Comparison of ENCODE assay signal across 11 cellular contexts in genomic region chr1:225921734-225922709, GRCh38. TPM values are rescaled to one million over a fixed set of nuclear protein-coding genes. Genes with fewer than 3 reads are reported as not detected.
A peak's percentile ranks its signal among the peaks of the same experiment; 100 is the strongest.
DNase-seq lines count a peak whose midpoint lies in the region; ATAC-seq and TF ChIP-seq lines count a peak whose summit lies in the region.
"Had no signal": no experiment of that assay in that cellular context is flagged by ENCODE, and none has a peak within 500 bp of the region (broad histone marks: within the 10 kb centered on the region; RNA-seq: fewer than 3 reads in every experiment).

No MANE protein-coding gene starts in this region.

- H3K27me3 ChIP-seq in breast epithelium (no peaks in the 10 kb centered on the region), neutrophil (no peaks in the 10 kb centered on the region)

- H3K4me1 ChIP-seq in breast epithelium (peaks cover 0 to 19% of the 10 kb centered on the region in 2 donors), neutrophil (ENCODE audit: control insufficient read depth in 1 of 2, insufficient read depth in 1 of 2, low read depth in 1 of 2, low read length in 1 of 2) (peaks cover 30 to 42% of the 10 kb centered on the region in 2 experiments)

- H3K27ac ChIP-seq in breast epithelium (peak overlapping the region; percentile 95), neutrophil (peak overlapping the region; percentile 0)

- peak; percentile 35 for DNase-seq in DMS 273 (lab: John Stamatoyannopoulos, UW; ENCODE audit: unreplicated experiment)
- DNase-seq in DMS 273 treated with DMSO at 0.1 percent for 48 hours (lab: John Stamatoyannopoulos, UW) = no peak
- DNase-seq in NCI-H2081 (lab: John Stamatoyannopoulos, UW) = peak; percentile 96 to 99
- DNase-seq in breast epithelium (ENCODE audit: low spot score in 2 of 2) = peak in 1 of 2 donors; percentile 64
- no peak for DNase-seq in NK-92 (lab: John Stamatoyannopoulos, UW; ENCODE audit: unreplicated experiment)
- DNase-seq: 8988T; occipital lobe; stimulated activated naive B cell treated with anti-CD40 and anti-IgM and Interleukin-4, amounts not matched to agents 10 μg/mL and 1 μg/mL and 100 μg/mL, for 72 hours had no signal

- H3K4me3 ChIP-seq in breast epithelium = no peak overlapping the region
- no peak overlapping the region for H3K4me3 ChIP-seq in neutrophil (ENCODE audit: low read depth in 1 of 2, low read length in 1 of 2)

- TF ChIP-seq CTCF in breast epithelium (IDR thresholded peaks at IDR 0.05) (no peak), neutrophil (IDR thresholded peaks at IDR 0.05) (no peak)

- ATAC-seq in GM21515 (IDR thresholded peaks at IDR 0.05; ENCODE audit: unreplicated experiment) (no peak), GM19452 (IDR thresholded peaks at IDR 0.05; ENCODE audit: unreplicated experiment) (no peak)
- ATAC-seq: stimulated activated naive B cell treated with anti-CD40 and anti-IgM and Interleukin-4, amounts not matched to agents 10 μg/mL and 1 μg/mL and 100 μg/mL, for 72 hours had no signal

- H3K9me3 ChIP-seq in breast epithelium (no peaks in the 10 kb centered on the region), neutrophil (no peaks in the 10 kb centered on the region)

- no peak for TF ChIP-seq POLR2A in breast epithelium (IDR thresholded peaks at IDR 0.05)

- no peaks in the 10 kb centered on the region for H3K36me3 ChIP-seq in breast epithelium
- peaks cover 33% of the 10 kb centered on the region for H3K36me3 ChIP-seq in neutrophil

- intact Hi-C loops in breast epithelium (cut with DNase I; ENCODE audit: low total_unique reads) = loop anchor here (5.0 kb wide), 2 partner anchors 40 to 305 kb away; partner anchors contain the start of gene TMEM63A

RNA-seq across cellular contexts. Expression of gene PYCR2, which starts 2.0 kb away (rescaled TPM):
- 10 to 100 TPM; 40.2 to 49.3 (median 47.9) TPM for total RNA-seq in breast epithelium

RNA-seq across cellular contexts. Expression of gene LEFTY2, which starts 19.0 kb away (rescaled TPM):
- under 1 TPM in 2 of 3 donors, not detected in 1; 0.88 to 0.96 TPM for total RNA-seq in breast epithelium

RNA-seq across cellular contexts. Expression of gene LEFTY1, which starts 33.1 kb away (rescaled TPM):
- total RNA-seq in breast epithelium = under 1 TPM in 1 of 3 donors, not detected in 2; 0.48 TPM

RNA-seq across cellular contexts. Expression of gene TMEM63A, which starts 39.8 kb away (rescaled TPM):
- 10 to 100 TPM; 69.6 to 88.0 (median 80.6) TPM for total RNA-seq in breast epithelium

Comparison
In these comparisons a context has a peak if more than half of its experiments do, and no peak if none do; other contexts are left out.
1. DNase-seq: peak in DMS 273 (single experiment) and NCI-H2081 (2 of 2); none in DMS 273 treated with DMSO at 0.1 percent for 48 hours (single experiment) and NK-92 (single experiment).